Comparison of ENCODE assay signal across 8 cellular contexts in genomic region chr7:99997545-99998137, GRCh38. TPM values are rescaled to one million over a fixed set of nuclear protein-coding genes. Genes with fewer than 3 reads are reported as not detected.
DNase-seq lines count a peak whose midpoint lies in the region; ATAC-seq and TF ChIP-seq lines count a peak whose summit lies in the region.

No MANE protein-coding gene starts in this region.

- no peaks in the 10 kb centered on the region for H3F3A ChIP-seq in Loucy (ENCODE audit: low read depth)

- no peaks in the 10 kb centered on the region for H3K36me3 ChIP-seq in Loucy (ENCODE audit: insufficient read depth, low read length)
- no peaks in the 10 kb centered on the region for H3K36me3 ChIP-seq in subcutaneous abdominal adipose tissue (ENCODE audit: control insufficient read depth in 5 of 5, insufficient read depth in 5 of 5, low read length in 5 of 5)
- no peaks in the 10 kb centered on the region for H3K36me3 ChIP-seq in HAP-1 (replicated peaks)

- H3K27ac Mint-ChIP-seq in natural killer cell treated with Interleukin-12 subunit alpha and Interleukin-12 subunit beta and Interleukin-15 and Interleukin-18, amount 100 ng/mL, for 72 hours = peak overlapping the region; percentile 98 to 100

- no peaks in the 10 kb centered on the region for H3K9me3 ChIP-seq in Loucy (ENCODE audit: insufficient read depth, low read depth, low read length)
- no peaks in the 10 kb centered on the region for H3K9me3 ChIP-seq in subcutaneous abdominal adipose tissue (ENCODE audit: control insufficient read depth in 5 of 5, low read length in 5 of 5)
- no peaks in the 10 kb centered on the region for H3K9me3 ChIP-seq in HAP-1

- no peaks in the 10 kb centered on the region for H3K27me3 ChIP-seq in Loucy (ENCODE audit: insufficient read depth, low read length, poor library complexity, severe bottlenecking)
- no peaks in the 10 kb centered on the region for H3K27me3 ChIP-seq in subcutaneous abdominal adipose tissue (ENCODE audit: control insufficient read depth in 5 of 5, insufficient read depth in 4 of 5, low read length in 5 of 5)
- peaks cover 3% of the 10 kb centered on the region; the same call in 1 of the 2 replicates for H3K27me3 ChIP-seq in HAP-1 (ENCODE audit: low read depth)

- H3K4me2 ChIP-seq in Loucy (ENCODE audit: low read depth, low read length, poor library complexity, severe bottlenecking) = peak overlapping the region; percentile 76

- H2AFZ ChIP-seq in Loucy (ENCODE audit: low read length) = peak overlapping the region; percentile 99

- H3K36me3 Mint-ChIP-seq in natural killer cell treated with Interleukin-12 subunit alpha and Interleukin-12 subunit beta and Interleukin-15 and Interleukin-18, amount 100 ng/mL, for 72 hours = no peaks in the 10 kb centered on the region

- H3K4me3 ChIP-seq in Loucy (ENCODE audit: low read length, poor library complexity, severe bottlenecking) (peak overlapping the region; percentile 95), subcutaneous abdominal adipose tissue (ENCODE audit: low read depth in 1 of 5, low read length in 5 of 5) (peak overlapping the region; percentile 68 to 79 (median 72)), HAP-1 (no peak overlapping the region)

- 0 out of 2 replicates have a peak, but pooled peaks have one; percentile 12 for TF ChIP-seq CTCF in Loucy (conservative IDR thresholded peaks at IDR 0.05; ENCODE audit: low read length)

- H3K9me3 Mint-ChIP-seq in natural killer cell treated with Interleukin-12 subunit alpha and Interleukin-12 subunit beta and Interleukin-15 and Interleukin-18, amount 100 ng/mL, for 72 hours = no peaks in the 10 kb centered on the region

- no peaks in the 10 kb centered on the region for H3K79me2 ChIP-seq in Loucy (ENCODE audit: insufficient read depth, low read length)

- peak overlapping the region; percentile 84 for H3K4me3 Mint-ChIP-seq in natural killer cell treated with Interleukin-12 subunit alpha and Interleukin-12 subunit beta and Interleukin-15 and Interleukin-18, amount 100 ng/mL, for 72 hours

- peaks cover 10 to 13% of the 10 kb centered on the region in 2 donors for H3K4me1 Mint-ChIP-seq in natural killer cell treated with Interleukin-12 subunit alpha and Interleukin-12 subunit beta and Interleukin-15 and Interleukin-18, amount 100 ng/mL, for 72 hours (ENCODE audit: low read depth in 2 of 2)

- in situ Hi-C loops in G401 (cut with HindIII; ENCODE audit: low sequenced_read_pairs) (no loop called here), HAP-1 (cut with MboI; ENCODE audit: low sequenced_read_pairs) (no loop called here)

- H3K4me1 ChIP-seq in Loucy (ENCODE audit: insufficient read depth, low read length, poor library complexity, severe bottlenecking) (peaks cover 9% of the 10 kb centered on the region), subcutaneous abdominal adipose tissue (ENCODE audit: control insufficient read depth in 5 of 5, insufficient read depth in 5 of 5, low read length in 5 of 5) (peaks cover 0 to 28% (median 16%) of the 10 kb centered on the region in 5 donors), HAP-1 (no peaks in the 10 kb centered on the region; the same call in 1 of the 2 replicates)

- H3K27me3 Mint-ChIP-seq in natural killer cell treated with Interleukin-12 subunit alpha and Interleukin-12 subunit beta and Interleukin-15 and Interleukin-18, amount 100 ng/mL, for 72 hours = peaks cover 0 to 3% of the 10 kb centered on the region in 2 donors

- H3K9ac ChIP-seq in Loucy (ENCODE audit: low read depth, low read length, poor library complexity, severe bottlenecking) (peak overlapping the region; percentile 91), subcutaneous abdominal adipose tissue (ENCODE audit: low read length in 5 of 5) (peak overlapping the region; percentile 77 to 91 (median 90))

- H4K20me1 ChIP-seq in Loucy (ENCODE audit: insufficient read depth, low read length, poor library complexity, severe bottlenecking) = no peaks in the 10 kb centered on the region

- ATAC-seq in natural killer cell treated with Interleukin-12 subunit alpha and Interleukin-12 subunit beta and Interleukin-15 and Interleukin-18, amount 100 ng/mL, for 72 hours = peak; percentile 93 to 97

- H3K9me2 ChIP-seq in Loucy (replicated peaks; ENCODE audit: low read depth, low read length) = no peaks in the 10 kb centered on the region

- DNase-seq in G401 (ENCODE audit: low spot score) = peak; percentile 54
- peak; percentile 86 for DNase-seq in activated CD8-positive, alpha-beta memory T cell treated with anti-CD3 and anti-CD28 coated beads, Interleukin-2, amount 50 U/mL, for 48 hours
- DNase-seq in erythroblast (lab: John Stamatoyannopoulos, UW) = peak; percentile 59 to 67
- DNase-seq in natural killer cell treated with Interleukin-12 subunit alpha and Interleukin-12 subunit beta and Interleukin-15 and Interleukin-18, amount 100 ng/mL, for 72 hours (ENCODE audit: low spot score) = peak; percentile 89
- DNase-seq in inferior parietal cortex (ENCODE audit: extremely low spot score) = no peak
- no peak for DNase-seq in HAP-1 (ENCODE audit: low spot score in 2 of 2)

- peak; percentile 49 for TF ChIP-seq POLR2A in erythroblast (IDR thresholded peaks at IDR 0.05; ENCODE audit: low read length)

- H3K27ac ChIP-seq in subcutaneous abdominal adipose tissue (ENCODE audit: low read depth, low read length) = peak overlapping the region; percentile 67

RNA-seq across cellular contexts. Expression of gene ZKSCAN1, which starts 17.8 kb away (rescaled TPM):
- total RNA-seq in G401 (2014; rRNA removed; shearing (Covaris generic)) = 13.8 and 19.4 TPM in 2 replicates
- total RNA-seq in natural killer cell treated with Interleukin-12 subunit alpha and Interleukin-12 subunit beta and Interleukin-15 and Interleukin-18, amount 100 ng/mL, for 72 hours = 10 to 100 TPM; 64.9 to 70.6 TPM

RNA-seq across cellular contexts. Expression of gene AZGP1, which starts 21.8 kb away (rescaled TPM):
- total RNA-seq in G401 (2014; rRNA removed; shearing (Covaris generic)) = 1.1 TPM in 1 of 2 replicates, not detected in the other
- total RNA-seq in natural killer cell treated with Interleukin-12 subunit alpha and Interleukin-12 subunit beta and Interleukin-15 and Interleukin-18, amount 100 ng/mL, for 72 hours = not detected

RNA-seq across cellular contexts. Expression of gene ZSCAN21, which starts 51.9 kb away (rescaled TPM):
- total RNA-seq in G401 (2014; rRNA removed; shearing (Covaris generic)) = 12.2 and 23.1 TPM in 2 replicates
- total RNA-seq in natural killer cell treated with Interleukin-12 subunit alpha and Interleukin-12 subunit beta and Interleukin-15 and Interleukin-18, amount 100 ng/mL, for 72 hours = 10 to 100 TPM in 1 of 2 donors, 1 to 10 TPM in 1; 8.7 to 11.0 TPM

Comparison
In these comparisons a context has a peak if more than half of its experiments do, and no peak if none do; other contexts are left out.
1. DNase-seq: peak in G401 (single experiment), activated CD8-positive, alpha-beta memory T cell treated with anti-CD3 and anti-CD28 coated beads, Interleukin-2, amount 50 U/mL, for 48 hours (single experiment), erythroblast (2 of 2) and natural killer cell treated with Interleukin-12 subunit alpha and Interleukin-12 subunit beta and Interleukin-15 and Interleukin-18, amount 100 ng/mL, for 72 hours (single experiment); none in inferior parietal cortex (single experiment) and HAP-1 (0 of 2).